In the genomic region with DNA sequence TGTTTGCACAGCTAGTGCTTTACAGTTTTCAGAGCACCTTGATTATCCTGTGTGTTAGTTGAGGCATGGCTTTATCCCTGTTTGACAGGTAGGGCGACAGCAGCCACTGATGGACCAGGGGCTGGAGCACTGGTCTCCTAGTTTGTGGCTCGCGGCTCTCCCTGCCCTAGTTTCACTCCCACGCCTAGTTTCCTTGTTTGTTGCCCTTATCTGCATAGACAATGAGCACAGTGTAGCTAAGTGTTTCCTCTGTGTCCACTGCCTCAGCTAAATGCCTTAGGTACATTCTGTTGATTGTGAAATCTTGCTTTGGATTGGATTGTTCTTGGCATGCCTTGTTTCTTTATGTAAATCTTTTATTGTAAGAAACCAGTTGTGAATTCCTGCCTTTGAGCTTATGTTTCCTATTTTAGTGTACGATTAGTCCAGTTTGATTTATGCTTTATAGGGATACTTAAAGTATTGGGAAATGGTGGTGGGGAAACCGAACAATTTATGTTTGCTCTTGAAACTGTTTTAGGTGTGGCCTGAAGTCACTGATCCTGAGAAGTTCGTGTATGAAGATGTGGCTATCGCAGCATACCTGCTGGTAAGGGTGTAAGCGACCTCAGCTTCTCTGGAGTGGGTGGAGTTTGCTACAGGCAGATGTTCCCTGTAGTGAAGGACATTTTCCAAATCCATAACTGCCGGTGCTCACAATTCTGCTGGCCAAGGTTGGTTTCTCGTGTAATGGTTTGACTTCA, we compare ENCODE assay signal across 18 cellular contexts. TPM values are rescaled to one million over a fixed set of nuclear protein-coding genes. Genes with fewer than 3 reads are reported as not detected.
DNase-seq lines count a peak whose midpoint lies in the region; TF ChIP-seq lines count a peak whose summit lies in the region.
"Had no signal": no experiment of that assay in that cellular context is flagged by ENCODE, and none has a peak within 500 bp of the region (broad histone marks: within the 10 kb centered on the region; RNA-seq: fewer than 3 reads in every experiment).

No MANE protein-coding gene starts in this region.

- intact Hi-C loops in left ventricle myocardium inferior (cut with micrococcal nuclease) = no loop called here
- intact Hi-C loops in cardiac septum (cut with DNase I) = no loop called here

- CTCF ChIA-PET in SK-N-SH (lab: Yijun Ruan, JAX) = interaction anchor here (1.1 to 1.5 kb wide), 3 partner anchors 8 to 42 kb away, joined by 3 to 4 read pairs (median 3); no protein-coding TSS in a partner anchor

- 94% methylated on average over 9 to 11 of the region's 11 CpGs for WGBS in mesodermal cell (ENCODE audit: insufficient coverage in 2 of 2), 2 experiments
- 95% methylated on average over 10 of the region's 11 CpGs for WGBS in SK-N-SH (ENCODE audit: low lambda C conversion rate)

- H3K36me3 ChIP-seq in left ventricle myocardium inferior (peaks cover 97% of the 10 kb centered on the region), mesodermal cell (ENCODE audit: control insufficient read depth, insufficient read depth, low read length) (peaks cover 85% of the 10 kb centered on the region), SK-N-SH (replicated peaks in 1 of 2; ENCODE audit: control insufficient read depth in 1 of 2, insufficient read depth in 2 of 2, low read length in 1 of 2) (peaks cover 22 to 60% of the 10 kb centered on the region in 2 experiments)

- no peak for TF ChIP-seq RAD21 in SK-N-SH (IDR thresholded peaks at IDR 0.05; ENCODE audit: low read length)

- H3K4me2 ChIP-seq in SK-N-SH = no peak overlapping the region
- H3K4me2 ChIP-seq: A549 had no signal

- no peak for TF ChIP-seq CTCF in left ventricle myocardium inferior (IDR thresholded peaks at IDR 0.05; ENCODE audit: borderline replicate concordance)
- no peak for TF ChIP-seq CTCF in SK-N-SH (IDR thresholded peaks at IDR 0.05)

- H3K27me3 ChIP-seq in left ventricle myocardium inferior (ENCODE audit: low read depth) (no peaks in the 10 kb centered on the region), SK-N-SH (ENCODE audit: insufficient read depth) (no peaks in the 10 kb centered on the region)
- H3K27me3 ChIP-seq: tibial artery had no signal

- H3K79me2 ChIP-seq in SK-N-SH (ENCODE audit: insufficient read depth) = peaks cover 8% of the 10 kb centered on the region

- H3K4me1 ChIP-seq in left ventricle myocardium inferior (peaks cover 5% of the 10 kb centered on the region), mesodermal cell (ENCODE audit: control insufficient read depth, insufficient read depth, low read length, poor library complexity, severe bottlenecking) (no peaks in the 10 kb centered on the region), SK-N-SH (ENCODE audit: control insufficient read depth in 1 of 2, insufficient read depth in 2 of 2, low read depth in 1 of 2, low read length in 1 of 2) (no peaks in the 10 kb centered on the region)
- H3K4me1 ChIP-seq: A549, tibial artery had no signal

- no peaks in the 10 kb centered on the region for H3K9me3 ChIP-seq in left ventricle myocardium inferior (replicated peaks)
- no peaks in the 10 kb centered on the region for H3K9me3 ChIP-seq in mesodermal cell (ENCODE audit: control insufficient read depth, low read length)
- H3K9me3 ChIP-seq in SK-N-SH = no peaks in the 10 kb centered on the region
- H3K9me3 ChIP-seq: A549, tibial artery had no signal

- no peaks in the 10 kb centered on the region for H3K9me2 ChIP-seq in SK-N-SH

- peak overlapping the region; percentile 51 for H3K27ac ChIP-seq in left ventricle myocardium inferior (replicated peaks)
- peak overlapping the region; percentile 59 for H3K27ac ChIP-seq in epithelial cell of prostate
- peak overlapping the region; percentile 8 for H3K27ac ChIP-seq in mesodermal cell (ENCODE audit: low read depth, low read length, severe bottlenecking)
- no peak overlapping the region for H3K27ac ChIP-seq in SK-N-SH (ENCODE audit: low read depth in 2 of 2, low read length in 1 of 2)
- H3K27ac ChIP-seq: A549, coronary artery, tibial artery had no signal

- DNase-seq in left ventricle myocardium inferior = no peak
- no peak for DNase-seq in cardiac septum (ENCODE audit: low spot score)
- DNase-seq in epithelial cell of prostate (ENCODE audit: low read depth, low spot score) = peak; percentile 70
- no peak for DNase-seq in NCI-H524 treated with DMSO at 0.1 percent for 48 hours (lab: John Stamatoyannopoulos, UW)
- no peak for DNase-seq in SK-N-SH
- no peak for DNase-seq in mesenteric fat pad (ENCODE audit: low spot score)
- no peak for DNase-seq in D341Med (ENCODE audit: low spot score)
- DNase-seq: activated CD4-positive, alpha-beta T cell treated with anti-CD3 and anti-CD28 coated beads for 4 hours; activated CD8-positive, alpha-beta memory T cell treated with anti-CD3 and anti-CD28 coated beads, Interleukin-2, amount 50 U/mL, for 48 hours; C1 segment of cervical spinal cord; DMS153; erythroblast; glutamatergic neuron; NCI-H1930; tibial artery had no signal

- no peak overlapping the region for H2AFZ ChIP-seq in SK-N-SH (ENCODE audit: low read depth)

- peaks cover 4% of the 10 kb centered on the region; the same call in 1 of the 2 replicates for H4K20me1 ChIP-seq in SK-N-SH (ENCODE audit: insufficient read depth)

- no peak overlapping the region for H3K9ac ChIP-seq in SK-N-SH

- H3K4me3 ChIP-seq in left ventricle myocardium inferior (no peak overlapping the region), mesodermal cell (ENCODE audit: extremely low read depth, insufficient read depth, low read length, poor library complexity, severe bottlenecking) (no peak overlapping the region), SK-N-SH (ENCODE audit: low read depth in 2 of 2, low read length in 1 of 2) (no peak overlapping the region)
- H3K4me3 ChIP-seq: A549, coronary artery, tibial artery had no signal

- no peak for TF ChIP-seq EP300 in SK-N-SH (IDR thresholded peaks at IDR 0.05; ENCODE audit: borderline replicate concordance in 1 of 2, low read depth in 1 of 2, low read length in 1 of 2)

- POLR2A ChIA-PET in SK-N-SH (lab: Yijun Ruan, JAX) = no interaction called here

- no peaks in the 10 kb centered on the region for H3F3A ChIP-seq in SK-N-SH (replicated peaks; ENCODE audit: insufficient read depth)

TF ChIP-seq in SK-N-SH, 30 proteins besides CTCF, POLR2A, EP300 and RAD21:
- TF ChIP-seq RXRA (IDR thresholded peaks at IDR 0.05; ENCODE audit: borderline replicate concordance, low read depth) = no peak
- no peak for TF ChIP-seq FOXM1 (IDR thresholded peaks at IDR 0.05; ENCODE audit: low read depth)
- TF ChIP-seq POLR2AphosphoS5 (IDR thresholded peaks at IDR 0.05; ENCODE audit: low read depth, low read length) = no peak
- TF ChIP-seq TEAD4 (IDR thresholded peaks at IDR 0.05; ENCODE audit: borderline replicate concordance, insufficient read depth) = no peak
- no peak for TF ChIP-seq EZH2phosphoT487 (IDR thresholded peaks at IDR 0.05; ENCODE audit: borderline replicate concordance, low read depth)

RNA-seq across cellular contexts. Expression of gene TRMT44, which starts 11.0 kb away (rescaled TPM):
- total RNA-seq in left ventricle myocardium inferior = 9.2 TPM
- total RNA-seq in cardiac septum = 9.0 TPM
- 9.2 TPM for polyA plus RNA-seq in mesodermal cell (2013, experiment 1 of 2)
- 9.7 TPM for polyA plus RNA-seq in mesodermal cell (2013, experiment 2 of 2)
- 6.0 and 6.9 TPM in 2 replicates for polyA plus RNA-seq in SK-N-SH (2012; rRNA removed)
- 3.8 and 4.9 TPM in 2 replicates for polyA plus RNA-seq in SK-N-SH (2012; cell fraction: cytosol; rRNA removed)
- polyA plus RNA-seq in SK-N-SH (2012; cell fraction: nucleus; rRNA removed) = 18.9 and 20.0 TPM in 2 replicates
- total RNA-seq in mesenteric fat pad = 23.3 TPM

RNA-seq across cellular contexts. Expression of gene ACOX3, which starts 11.1 kb away (rescaled TPM):
- 22.0 TPM for total RNA-seq in left ventricle myocardium inferior
- 29.3 TPM for total RNA-seq in cardiac septum
- polyA plus RNA-seq in mesodermal cell (2013, experiment 1 of 2) = 15.2 TPM
- 13.1 TPM for polyA plus RNA-seq in mesodermal cell (2013, experiment 2 of 2)
- polyA plus RNA-seq in SK-N-SH (2012; rRNA removed) = 7.0 and 8.4 TPM in 2 replicates
- 6.3 and 6.4 TPM in 2 replicates for polyA plus RNA-seq in SK-N-SH (2012; cell fraction: cytosol; rRNA removed)
- 30.2 and 33.9 TPM in 2 replicates for polyA plus RNA-seq in SK-N-SH (2012; cell fraction: nucleus; rRNA removed)
- 29.1 TPM for total RNA-seq in mesenteric fat pad

Comparison
In these comparisons a context has a peak if more than half of its experiments do, and no peak if none do; other contexts are left out.
1. H3K27ac ChIP-seq: peak in left ventricle myocardium inferior (single experiment), epithelial cell of prostate (single experiment) and mesodermal cell (single experiment); none in SK-N-SH (0 of 2).